1 cellular context compared by ENCODE assay signal in the genomic region with DNA sequence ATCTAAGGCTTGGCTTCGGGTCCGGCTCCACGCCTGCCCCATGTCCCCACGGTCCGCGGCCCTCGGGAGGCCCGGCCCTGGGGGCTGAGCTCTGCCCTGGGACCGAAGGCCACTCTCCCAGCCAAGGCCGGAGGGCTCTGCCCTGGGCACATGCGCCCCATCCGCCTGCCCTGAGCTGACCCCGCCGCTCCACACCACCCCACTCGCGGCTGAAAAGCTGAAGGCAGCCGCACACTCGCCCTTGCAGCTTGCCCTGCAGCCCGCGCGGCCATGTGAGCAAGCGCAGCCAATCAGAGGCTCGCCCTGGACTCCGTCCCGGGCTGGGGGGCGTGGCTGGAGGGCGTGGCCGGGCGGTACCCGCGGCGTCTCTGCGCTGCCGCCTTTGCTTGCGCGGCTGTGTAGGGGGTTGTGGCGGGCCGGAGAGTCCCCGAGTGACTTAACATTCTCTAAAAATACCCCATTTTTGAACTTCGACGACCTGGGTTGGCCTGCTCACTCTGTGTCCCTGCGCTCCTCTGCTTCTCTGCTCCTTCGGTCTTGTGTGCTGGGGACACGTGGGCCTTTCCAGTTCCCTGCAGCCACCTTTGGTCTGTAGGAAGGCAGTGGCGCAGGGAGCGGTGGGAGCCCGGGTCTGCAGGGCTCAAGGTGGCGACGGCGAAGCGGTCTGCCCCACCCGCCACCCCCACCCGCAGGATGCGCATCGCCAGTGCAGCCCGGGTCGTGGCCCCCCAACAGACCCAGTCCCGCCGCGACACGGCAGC.
TF ChIP-seq lines count a peak whose summit lies in the region.

No MANE protein-coding gene starts in this region.

TF ChIP-seq in K562, 482 proteins besides CTCF, POLR2A, EP300 and RAD21 (continued from another document):
- TF ChIP-seq, protein P1, sequence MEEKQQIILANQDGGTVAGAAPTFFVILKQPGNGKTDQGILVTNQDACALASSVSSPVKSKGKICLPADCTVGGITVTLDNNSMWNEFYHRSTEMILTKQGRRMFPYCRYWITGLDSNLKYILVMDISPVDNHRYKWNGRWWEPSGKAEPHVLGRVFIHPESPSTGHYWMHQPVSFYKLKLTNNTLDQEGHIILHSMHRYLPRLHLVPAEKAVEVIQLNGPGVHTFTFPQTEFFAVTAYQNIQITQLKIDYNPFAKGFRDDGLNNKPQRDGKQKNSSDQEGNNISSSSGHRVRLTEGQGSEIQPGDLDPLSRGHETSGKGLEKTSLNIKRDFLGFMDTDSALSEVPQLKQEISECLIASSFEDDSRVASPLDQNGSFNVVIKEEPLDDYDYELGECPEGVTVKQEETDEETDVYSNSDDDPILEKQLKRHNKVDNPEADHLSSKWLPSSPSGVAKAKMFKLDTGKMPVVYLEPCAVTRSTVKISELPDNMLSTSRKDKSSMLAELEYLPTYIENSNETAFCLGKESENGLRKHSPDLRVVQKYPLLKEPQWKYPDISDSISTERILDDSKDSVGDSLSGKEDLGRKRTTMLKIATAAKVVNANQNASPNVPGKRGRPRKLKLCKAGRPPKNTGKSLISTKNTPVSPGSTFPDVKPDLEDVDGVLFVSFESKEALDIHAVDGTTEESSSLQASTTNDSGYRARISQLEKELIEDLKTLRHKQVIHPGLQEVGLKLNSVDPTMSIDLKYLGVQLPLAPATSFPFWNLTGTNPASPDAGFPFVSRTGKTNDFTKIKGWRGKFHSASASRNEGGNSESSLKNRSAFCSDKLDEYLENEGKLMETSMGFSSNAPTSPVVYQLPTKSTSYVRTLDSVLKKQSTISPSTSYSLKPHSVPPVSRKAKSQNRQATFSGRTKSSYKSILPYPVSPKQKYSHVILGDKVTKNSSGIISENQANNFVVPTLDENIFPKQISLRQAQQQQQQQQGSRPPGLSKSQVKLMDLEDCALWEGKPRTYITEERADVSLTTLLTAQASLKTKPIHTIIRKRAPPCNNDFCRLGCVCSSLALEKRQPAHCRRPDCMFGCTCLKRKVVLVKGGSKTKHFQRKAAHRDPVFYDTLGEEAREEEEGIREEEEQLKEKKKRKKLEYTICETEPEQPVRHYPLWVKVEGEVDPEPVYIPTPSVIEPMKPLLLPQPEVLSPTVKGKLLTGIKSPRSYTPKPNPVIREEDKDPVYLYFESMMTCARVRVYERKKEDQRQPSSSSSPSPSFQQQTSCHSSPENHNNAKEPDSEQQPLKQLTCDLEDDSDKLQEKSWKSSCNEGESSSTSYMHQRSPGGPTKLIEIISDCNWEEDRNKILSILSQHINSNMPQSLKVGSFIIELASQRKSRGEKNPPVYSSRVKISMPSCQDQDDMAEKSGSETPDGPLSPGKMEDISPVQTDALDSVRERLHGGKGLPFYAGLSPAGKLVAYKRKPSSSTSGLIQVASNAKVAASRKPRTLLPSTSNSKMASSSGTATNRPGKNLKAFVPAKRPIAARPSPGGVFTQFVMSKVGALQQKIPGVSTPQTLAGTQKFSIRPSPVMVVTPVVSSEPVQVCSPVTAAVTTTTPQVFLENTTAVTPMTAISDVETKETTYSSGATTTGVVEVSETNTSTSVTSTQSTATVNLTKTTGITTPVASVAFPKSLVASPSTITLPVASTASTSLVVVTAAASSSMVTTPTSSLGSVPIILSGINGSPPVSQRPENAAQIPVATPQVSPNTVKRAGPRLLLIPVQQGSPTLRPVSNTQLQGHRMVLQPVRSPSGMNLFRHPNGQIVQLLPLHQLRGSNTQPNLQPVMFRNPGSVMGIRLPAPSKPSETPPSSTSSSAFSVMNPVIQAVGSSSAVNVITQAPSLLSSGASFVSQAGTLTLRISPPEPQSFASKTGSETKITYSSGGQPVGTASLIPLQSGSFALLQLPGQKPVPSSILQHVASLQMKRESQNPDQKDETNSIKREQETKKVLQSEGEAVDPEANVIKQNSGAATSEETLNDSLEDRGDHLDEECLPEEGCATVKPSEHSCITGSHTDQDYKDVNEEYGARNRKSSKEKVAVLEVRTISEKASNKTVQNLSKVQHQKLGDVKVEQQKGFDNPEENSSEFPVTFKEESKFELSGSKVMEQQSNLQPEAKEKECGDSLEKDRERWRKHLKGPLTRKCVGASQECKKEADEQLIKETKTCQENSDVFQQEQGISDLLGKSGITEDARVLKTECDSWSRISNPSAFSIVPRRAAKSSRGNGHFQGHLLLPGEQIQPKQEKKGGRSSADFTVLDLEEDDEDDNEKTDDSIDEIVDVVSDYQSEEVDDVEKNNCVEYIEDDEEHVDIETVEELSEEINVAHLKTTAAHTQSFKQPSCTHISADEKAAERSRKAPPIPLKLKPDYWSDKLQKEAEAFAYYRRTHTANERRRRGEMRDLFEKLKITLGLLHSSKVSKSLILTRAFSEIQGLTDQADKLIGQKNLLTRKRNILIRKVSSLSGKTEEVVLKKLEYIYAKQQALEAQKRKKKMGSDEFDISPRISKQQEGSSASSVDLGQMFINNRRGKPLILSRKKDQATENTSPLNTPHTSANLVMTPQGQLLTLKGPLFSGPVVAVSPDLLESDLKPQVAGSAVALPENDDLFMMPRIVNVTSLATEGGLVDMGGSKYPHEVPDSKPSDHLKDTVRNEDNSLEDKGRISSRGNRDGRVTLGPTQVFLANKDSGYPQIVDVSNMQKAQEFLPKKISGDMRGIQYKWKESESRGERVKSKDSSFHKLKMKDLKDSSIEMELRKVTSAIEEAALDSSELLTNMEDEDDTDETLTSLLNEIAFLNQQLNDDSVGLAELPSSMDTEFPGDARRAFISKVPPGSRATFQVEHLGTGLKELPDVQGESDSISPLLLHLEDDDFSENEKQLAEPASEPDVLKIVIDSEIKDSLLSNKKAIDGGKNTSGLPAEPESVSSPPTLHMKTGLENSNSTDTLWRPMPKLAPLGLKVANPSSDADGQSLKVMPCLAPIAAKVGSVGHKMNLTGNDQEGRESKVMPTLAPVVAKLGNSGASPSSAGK (IDR thresholded peaks at IDR 0.05), result peak; percentile 89; the same call in 1 of the 2 replicates
- no peak for TF ChIP-seq TSC22D4 (tag; IDR thresholded peaks at IDR 0.05)
- TF ChIP-seq MXI1 (IDR thresholded peaks at IDR 0.05; ENCODE audit: low read depth, low read length), result peak; percentile 40; the same call in 1 of the 2 replicates
- peak; percentile 31 for TF ChIP-seq CCNT2 (IDR thresholded peaks at IDR 0.05; ENCODE audit: borderline replicate concordance, extremely low read depth, insufficient read length, low read depth, low read length)
- TF ChIP-seq ZNF431 (CRISPR knock-in tag; IDR thresholded peaks at IDR 0.05), result no peak
